Comparison of ENCODE assay signal across 9 cellular contexts in the genomic region with DNA sequence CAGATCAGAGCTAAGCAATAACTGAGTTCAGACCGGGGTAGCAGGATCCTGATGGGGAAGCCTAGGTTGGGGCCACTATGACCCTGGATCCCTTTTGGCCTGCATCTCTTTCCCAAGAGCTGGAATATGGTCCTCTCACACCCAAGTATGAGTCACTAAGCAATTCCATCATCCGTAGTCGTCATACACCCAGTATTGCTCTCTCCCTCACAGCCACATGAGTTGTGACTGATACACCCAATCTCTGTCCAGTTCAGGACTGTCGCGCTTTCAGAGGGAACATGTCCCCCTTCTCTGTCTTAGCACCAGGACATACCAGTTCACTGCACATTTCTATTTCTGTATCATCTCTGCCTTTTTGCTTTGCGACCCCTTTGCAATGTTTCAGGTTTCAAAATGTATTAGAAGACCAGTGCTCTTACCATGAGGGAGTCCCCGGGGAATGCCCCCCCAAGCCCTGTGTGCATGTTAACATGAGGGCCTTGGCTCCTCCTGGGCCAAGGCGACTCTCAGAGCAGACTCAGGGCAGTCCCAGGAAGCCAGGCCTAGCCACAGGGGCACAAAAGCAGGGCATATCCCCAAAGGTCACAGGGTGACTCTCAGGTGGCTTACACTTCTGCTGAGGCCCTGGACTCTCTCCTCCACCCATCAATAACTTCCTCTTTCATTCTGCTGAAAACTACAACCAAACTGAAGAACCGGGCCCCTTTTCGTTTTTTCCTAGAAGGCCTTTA.
DNase-seq lines count a peak whose midpoint lies in the region; ATAC-seq and TF ChIP-seq lines count a peak whose summit lies in the region.
"Had no signal": no experiment of that assay in that cellular context is flagged by ENCODE, and none has a peak within 500 bp of the region (broad histone marks: within the 10 kb centered on the region; RNA-seq: fewer than 3 reads in every experiment).

No MANE protein-coding gene starts in this region.

- H3K27me3 ChIP-seq in right lobe of liver: no peaks in the 10 kb centered on the region

- no peak overlapping the region for H3K4me3 ChIP-seq in right lobe of liver

- DNase-seq in GM04503 (ENCODE audit: low read depth) (peak; percentile 28), OCI-M1 (lab: John Stamatoyannopoulos, UW) (peak; percentile 26), glutamatergic neuron (peak; percentile 44), nucleus accumbens (lab: John Stamatoyannopoulos, UW) (no peak), right lobe of liver (no peak), NCI-H1417 (lab: John Stamatoyannopoulos, UW) (no peak)
- no peak for DNase-seq in stimulated activated naive CD4-positive, alpha-beta T cell (lab: John Stamatoyannopoulos, UW)
- DNase-seq: NCI-H82 had no signal

- no peaks in the 10 kb centered on the region for H3K9me3 ChIP-seq in right lobe of liver

- H3K36me3 Mint-ChIP-seq in glutamatergic neuron (ENCODE audit: unreplicated experiment): peaks cover 19% of the 10 kb centered on the region

- 86% methylated on average over 9 of the region's 10 CpGs for WGBS in right lobe of liver (ENCODE audit: insufficient coverage, low coverage, low lambda C conversion rate, missing lambda C conversion rate)

- TF ChIP-seq POLR2A in right lobe of liver (IDR thresholded peaks at IDR 0.05): no peak

- intact Hi-C loops in right lobe of liver (cut with DNase I): no loop called here

- TF ChIP-seq CTCF in glutamatergic neuron (IDR thresholded peaks at IDR 0.05; ENCODE audit: partially characterized antibody, unreplicated experiment) (no peak), right lobe of liver (IDR thresholded peaks at IDR 0.05) (no peak)

- ATAC-seq in GM21717 (IDR thresholded peaks at IDR 0.05; ENCODE audit: unreplicated experiment) (peak; percentile 52), right lobe of liver (no peak)

- no peaks in the 10 kb centered on the region for H3K4me1 ChIP-seq in right lobe of liver

- no peaks in the 10 kb centered on the region for H3K36me3 ChIP-seq in right lobe of liver

- H3K27me3 Mint-ChIP-seq in glutamatergic neuron (ENCODE audit: unreplicated experiment): peaks cover 9% of the 10 kb centered on the region

- no peak overlapping the region for H3K27ac Mint-ChIP-seq in glutamatergic neuron (ENCODE audit: unreplicated experiment)

- H3K27ac ChIP-seq in right lobe of liver: no peak overlapping the region

- peaks cover 7% of the 10 kb centered on the region for H3K4me1 Mint-ChIP-seq in glutamatergic neuron (ENCODE audit: low read depth, unreplicated experiment)

- peaks cover 2% of the 10 kb centered on the region for H3K9me3 Mint-ChIP-seq in glutamatergic neuron (ENCODE audit: unreplicated experiment)

- H3K4me3 Mint-ChIP-seq in glutamatergic neuron (ENCODE audit: unreplicated experiment): peak overlapping the region; percentile 28

Comparison
In these comparisons a context has a peak if more than half of its experiments do, and no peak if none do; other contexts are left out.
1. DNase-seq: peak in GM04503 (single experiment), OCI-M1 (single experiment) and glutamatergic neuron (single experiment); none in nucleus accumbens (0 of 56), right lobe of liver (0 of 3), NCI-H1417 (0 of 3) and stimulated activated naive CD4-positive, alpha-beta T cell (0 of 6).